In the genomic region with DNA sequence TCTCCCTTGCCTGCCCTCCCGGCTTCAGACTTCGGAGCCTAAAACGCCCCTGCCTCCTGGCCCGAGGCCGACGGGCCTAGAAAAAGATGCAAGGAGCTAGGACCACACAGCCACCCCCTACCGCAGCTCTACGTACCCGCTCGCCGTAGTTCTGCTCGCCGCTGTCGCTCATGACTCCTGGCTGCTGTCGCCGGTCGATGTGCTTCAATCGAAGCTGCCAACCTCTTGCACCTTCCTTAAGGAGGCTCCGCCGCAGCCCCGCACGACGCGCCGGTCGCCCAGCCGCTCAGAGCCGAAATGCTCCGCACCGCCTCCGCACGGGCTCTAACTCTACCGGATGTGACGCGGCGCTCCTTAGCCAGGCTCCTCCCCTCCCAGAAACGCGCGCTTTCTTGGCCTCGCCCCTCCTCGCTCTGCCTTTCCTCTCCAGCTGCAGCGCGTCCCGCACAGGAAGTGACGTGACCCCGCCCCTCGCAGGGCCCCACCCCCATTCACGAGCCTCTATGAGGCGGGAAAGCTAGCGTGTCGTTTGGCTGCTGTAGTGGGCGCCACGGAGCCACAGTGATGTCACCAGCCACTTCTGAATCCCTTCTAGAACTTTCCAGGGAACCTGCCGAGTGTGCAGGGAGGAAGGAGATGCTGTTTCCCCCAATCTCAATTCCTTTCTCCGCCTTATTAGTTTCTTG, we compare ENCODE assay signal across 1 cellular context.
TF ChIP-seq lines count a peak whose summit lies in the region.

A gene (minus strand): TSS at position 326 of the 686 bp plus-strand sequence. CDS start 154 bp downstream, at position 172.

TF ChIP-seq in HEK293, 187 proteins besides CTCF, POLR2A, EP300 and RAD21 (continued from another document and continues in another):
- TF ChIP-seq ZNF596 (tag by site-specific recombination; IDR thresholded peaks at IDR 0.05) = no peak
- TF ChIP-seq, protein P1, sequence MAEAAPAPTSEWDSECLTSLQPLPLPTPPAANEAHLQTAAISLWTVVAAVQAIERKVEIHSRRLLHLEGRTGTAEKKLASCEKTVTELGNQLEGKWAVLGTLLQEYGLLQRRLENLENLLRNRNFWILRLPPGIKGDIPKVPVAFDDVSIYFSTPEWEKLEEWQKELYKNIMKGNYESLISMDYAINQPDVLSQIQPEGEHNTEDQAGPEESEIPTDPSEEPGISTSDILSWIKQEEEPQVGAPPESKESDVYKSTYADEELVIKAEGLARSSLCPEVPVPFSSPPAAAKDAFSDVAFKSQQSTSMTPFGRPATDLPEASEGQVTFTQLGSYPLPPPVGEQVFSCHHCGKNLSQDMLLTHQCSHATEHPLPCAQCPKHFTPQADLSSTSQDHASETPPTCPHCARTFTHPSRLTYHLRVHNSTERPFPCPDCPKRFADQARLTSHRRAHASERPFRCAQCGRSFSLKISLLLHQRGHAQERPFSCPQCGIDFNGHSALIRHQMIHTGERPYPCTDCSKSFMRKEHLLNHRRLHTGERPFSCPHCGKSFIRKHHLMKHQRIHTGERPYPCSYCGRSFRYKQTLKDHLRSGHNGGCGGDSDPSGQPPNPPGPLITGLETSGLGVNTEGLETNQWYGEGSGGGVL (tag by site-specific recombination; IDR thresholded peaks at IDR 0.05) = no peak
- no peak for TF ChIP-seq SCRT2 (tag by site-specific recombination; IDR thresholded peaks at IDR 0.05)
- peak; percentile 89 for TF ChIP-seq KLF9 (tag by site-specific recombination; IDR thresholded peaks at IDR 0.05; ENCODE audit: low read depth)
- TF ChIP-seq, protein P2, sequence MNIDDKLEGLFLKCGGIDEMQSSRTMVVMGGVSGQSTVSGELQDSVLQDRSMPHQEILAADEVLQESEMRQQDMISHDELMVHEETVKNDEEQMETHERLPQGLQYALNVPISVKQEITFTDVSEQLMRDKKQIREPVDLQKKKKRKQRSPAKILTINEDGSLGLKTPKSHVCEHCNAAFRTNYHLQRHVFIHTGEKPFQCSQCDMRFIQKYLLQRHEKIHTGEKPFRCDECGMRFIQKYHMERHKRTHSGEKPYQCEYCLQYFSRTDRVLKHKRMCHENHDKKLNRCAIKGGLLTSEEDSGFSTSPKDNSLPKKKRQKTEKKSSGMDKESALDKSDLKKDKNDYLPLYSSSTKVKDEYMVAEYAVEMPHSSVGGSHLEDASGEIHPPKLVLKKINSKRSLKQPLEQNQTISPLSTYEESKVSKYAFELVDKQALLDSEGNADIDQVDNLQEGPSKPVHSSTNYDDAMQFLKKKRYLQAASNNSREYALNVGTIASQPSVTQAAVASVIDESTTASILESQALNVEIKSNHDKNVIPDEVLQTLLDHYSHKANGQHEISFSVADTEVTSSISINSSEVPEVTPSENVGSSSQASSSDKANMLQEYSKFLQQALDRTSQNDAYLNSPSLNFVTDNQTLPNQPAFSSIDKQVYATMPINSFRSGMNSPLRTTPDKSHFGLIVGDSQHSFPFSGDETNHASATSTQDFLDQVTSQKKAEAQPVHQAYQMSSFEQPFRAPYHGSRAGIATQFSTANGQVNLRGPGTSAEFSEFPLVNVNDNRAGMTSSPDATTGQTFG (tag by site-specific recombination; IDR thresholded peaks at IDR 0.05; ENCODE audit: borderline replicate concordance) = no peak
- TF ChIP-seq, protein P3, sequence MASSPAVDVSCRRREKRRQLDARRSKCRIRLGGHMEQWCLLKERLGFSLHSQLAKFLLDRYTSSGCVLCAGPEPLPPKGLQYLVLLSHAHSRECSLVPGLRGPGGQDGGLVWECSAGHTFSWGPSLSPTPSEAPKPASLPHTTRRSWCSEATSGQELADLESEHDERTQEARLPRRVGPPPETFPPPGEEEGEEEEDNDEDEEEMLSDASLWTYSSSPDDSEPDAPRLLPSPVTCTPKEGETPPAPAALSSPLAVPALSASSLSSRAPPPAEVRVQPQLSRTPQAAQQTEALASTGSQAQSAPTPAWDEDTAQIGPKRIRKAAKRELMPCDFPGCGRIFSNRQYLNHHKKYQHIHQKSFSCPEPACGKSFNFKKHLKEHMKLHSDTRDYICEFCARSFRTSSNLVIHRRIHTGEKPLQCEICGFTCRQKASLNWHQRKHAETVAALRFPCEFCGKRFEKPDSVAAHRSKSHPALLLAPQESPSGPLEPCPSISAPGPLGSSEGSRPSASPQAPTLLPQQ (tag by site-specific recombination; IDR thresholded peaks at IDR 0.05) = peak; percentile 78
- TF ChIP-seq ZSCAN23 (tag by site-specific recombination; IDR thresholded peaks at IDR 0.05) = no peak
- TF ChIP-seq ZNF585B (tag by site-specific recombination; IDR thresholded peaks at IDR 0.05) = no peak
- TF ChIP-seq, protein P4, sequence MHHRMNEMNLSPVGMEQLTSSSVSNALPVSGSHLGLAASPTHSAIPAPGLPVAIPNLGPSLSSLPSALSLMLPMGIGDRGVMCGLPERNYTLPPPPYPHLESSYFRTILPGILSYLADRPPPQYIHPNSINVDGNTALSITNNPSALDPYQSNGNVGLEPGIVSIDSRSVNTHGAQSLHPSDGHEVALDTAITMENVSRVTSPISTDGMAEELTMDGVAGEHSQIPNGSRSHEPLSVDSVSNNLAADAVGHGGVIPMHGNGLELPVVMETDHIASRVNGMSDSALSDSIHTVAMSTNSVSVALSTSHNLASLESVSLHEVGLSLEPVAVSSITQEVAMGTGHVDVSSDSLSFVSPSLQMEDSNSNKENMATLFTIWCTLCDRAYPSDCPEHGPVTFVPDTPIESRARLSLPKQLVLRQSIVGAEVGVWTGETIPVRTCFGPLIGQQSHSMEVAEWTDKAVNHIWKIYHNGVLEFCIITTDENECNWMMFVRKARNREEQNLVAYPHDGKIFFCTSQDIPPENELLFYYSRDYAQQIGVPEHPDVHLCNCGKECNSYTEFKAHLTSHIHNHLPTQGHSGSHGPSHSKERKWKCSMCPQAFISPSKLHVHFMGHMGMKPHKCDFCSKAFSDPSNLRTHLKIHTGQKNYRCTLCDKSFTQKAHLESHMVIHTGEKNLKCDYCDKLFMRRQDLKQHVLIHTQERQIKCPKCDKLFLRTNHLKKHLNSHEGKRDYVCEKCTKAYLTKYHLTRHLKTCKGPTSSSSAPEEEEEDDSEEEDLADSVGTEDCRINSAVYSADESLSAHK (tag by site-specific recombination; IDR thresholded peaks at IDR 0.05) = no peak
- TF ChIP-seq ZNF501 (tag by site-specific recombination; IDR thresholded peaks at IDR 0.05) = peak; percentile 56; the same call in 1 of the 2 replicates
- TF ChIP-seq ZNF132 (tag by site-specific recombination; IDR thresholded peaks at IDR 0.05; ENCODE audit: borderline replicate concordance) = no peak
- TF ChIP-seq YY2 (tag by site-specific recombination; IDR thresholded peaks at IDR 0.05) = no peak
- TF ChIP-seq ZBTB1 (tag by site-specific recombination; IDR thresholded peaks at IDR 0.05) = peak; percentile 61; the same call in 1 of the 2 replicates
- TF ChIP-seq, protein P5, sequence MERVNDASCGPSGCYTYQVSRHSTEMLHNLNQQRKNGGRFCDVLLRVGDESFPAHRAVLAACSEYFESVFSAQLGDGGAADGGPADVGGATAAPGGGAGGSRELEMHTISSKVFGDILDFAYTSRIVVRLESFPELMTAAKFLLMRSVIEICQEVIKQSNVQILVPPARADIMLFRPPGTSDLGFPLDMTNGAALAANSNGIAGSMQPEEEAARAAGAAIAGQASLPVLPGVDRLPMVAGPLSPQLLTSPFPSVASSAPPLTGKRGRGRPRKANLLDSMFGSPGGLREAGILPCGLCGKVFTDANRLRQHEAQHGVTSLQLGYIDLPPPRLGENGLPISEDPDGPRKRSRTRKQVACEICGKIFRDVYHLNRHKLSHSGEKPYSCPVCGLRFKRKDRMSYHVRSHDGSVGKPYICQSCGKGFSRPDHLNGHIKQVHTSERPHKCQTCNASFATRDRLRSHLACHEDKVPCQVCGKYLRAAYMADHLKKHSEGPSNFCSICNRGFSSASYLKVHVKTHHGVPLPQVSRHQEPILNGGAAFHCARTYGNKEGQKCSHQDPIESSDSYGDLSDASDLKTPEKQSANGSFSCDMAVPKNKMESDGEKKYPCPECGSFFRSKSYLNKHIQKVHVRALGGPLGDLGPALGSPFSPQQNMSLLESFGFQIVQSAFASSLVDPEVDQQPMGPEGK (tag by site-specific recombination; IDR thresholded peaks at IDR 0.05) = peak; percentile 60
- peak; percentile 40 for TF ChIP-seq WT1 (tag by site-specific recombination; IDR thresholded peaks at IDR 0.05)
- no peak for TF ChIP-seq IKZF3 (tag by site-specific recombination; IDR thresholded peaks at IDR 0.05)
- TF ChIP-seq GFI1B (tag by site-specific recombination; IDR thresholded peaks at IDR 0.05) = no peak
- peak; percentile 83 for TF ChIP-seq ZNF2 (tag by site-specific recombination; IDR thresholded peaks at IDR 0.05)
- no peak for TF ChIP-seq ZNF548 (tag by site-specific recombination; IDR thresholded peaks at IDR 0.05)
- peak; percentile 7; the same call in 1 of the 2 replicates for TF ChIP-seq ZNF76 (tag by site-specific recombination; IDR thresholded peaks at IDR 0.05; ENCODE audit: borderline replicate concordance, low read depth)
- TF ChIP-seq ZNF555 (tag by site-specific recombination; conservative IDR thresholded peaks at IDR 0.05) = no peak
- TF ChIP-seq ZBTB7A (tag by site-specific recombination; IDR thresholded peaks at IDR 0.05; ENCODE audit: low read depth) = no peak
- no peak for TF ChIP-seq ZNF10 (tag by site-specific recombination; IDR thresholded peaks at IDR 0.05)
- no peak for TF ChIP-seq ZNF23 (tag by site-specific recombination; IDR thresholded peaks at IDR 0.05; ENCODE audit: borderline replicate concordance)
- TF ChIP-seq ZNF121 (tag by site-specific recombination; IDR thresholded peaks at IDR 0.05) = no peak
- TF ChIP-seq GLIS1 (tag by site-specific recombination; IDR thresholded peaks at IDR 0.05) = no peak; the same call in 1 of the 2 replicates
- TF ChIP-seq, protein P6, sequence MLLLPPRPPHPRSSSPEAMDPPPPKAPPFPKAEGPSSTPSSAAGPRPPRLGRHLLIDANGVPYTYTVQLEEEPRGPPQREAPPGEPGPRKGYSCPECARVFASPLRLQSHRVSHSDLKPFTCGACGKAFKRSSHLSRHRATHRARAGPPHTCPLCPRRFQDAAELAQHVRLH (tag by site-specific recombination; IDR thresholded peaks at IDR 0.05) = no peak
- TF ChIP-seq, protein P7, sequence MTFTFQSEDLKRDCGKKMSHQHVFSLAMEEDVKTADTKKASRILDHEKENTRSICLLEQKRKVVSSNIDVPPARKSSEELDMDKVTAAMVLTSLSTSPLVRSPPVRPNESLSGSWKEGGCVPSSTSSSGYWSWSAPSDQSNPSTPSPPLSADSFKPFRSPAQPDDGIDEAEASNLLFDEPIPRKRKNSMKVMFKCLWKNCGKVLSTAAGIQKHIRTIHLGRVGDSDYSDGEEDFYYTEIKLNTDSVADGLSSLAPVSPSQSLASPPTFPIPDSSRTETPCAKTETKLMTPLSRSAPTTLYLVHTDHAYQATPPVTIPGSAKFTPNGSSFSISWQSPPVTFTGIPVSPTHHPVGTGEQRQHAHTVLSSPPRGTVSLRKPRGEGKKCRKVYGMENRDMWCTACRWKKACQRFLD (tag by site-specific recombination; IDR thresholded peaks at IDR 0.05) = no peak
- no peak for TF ChIP-seq MZF1 (tag by site-specific recombination; IDR thresholded peaks at IDR 0.05; ENCODE audit: borderline replicate concordance)
- TF ChIP-seq OVOL3 (tag by site-specific recombination; IDR thresholded peaks at IDR 0.05) = no peak
- no peak for TF ChIP-seq ZNF433 (tag by site-specific recombination; IDR thresholded peaks at IDR 0.05; ENCODE audit: low read depth)
- TF ChIP-seq, protein P8, sequence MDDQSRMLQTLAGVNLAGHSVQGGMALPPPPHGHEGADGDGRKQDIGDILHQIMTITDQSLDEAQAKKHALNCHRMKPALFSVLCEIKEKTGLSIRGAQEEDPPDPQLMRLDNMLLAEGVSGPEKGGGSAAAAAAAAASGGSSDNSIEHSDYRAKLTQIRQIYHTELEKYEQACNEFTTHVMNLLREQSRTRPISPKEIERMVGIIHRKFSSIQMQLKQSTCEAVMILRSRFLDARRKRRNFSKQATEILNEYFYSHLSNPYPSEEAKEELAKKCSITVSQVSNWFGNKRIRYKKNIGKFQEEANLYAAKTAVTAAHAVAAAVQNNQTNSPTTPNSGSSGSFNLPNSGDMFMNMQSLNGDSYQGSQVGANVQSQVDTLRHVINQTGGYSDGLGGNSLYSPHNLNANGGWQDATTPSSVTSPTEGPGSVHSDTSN (CRISPR knock-in tag; IDR thresholded peaks at IDR 0.05) = no peak
- TF ChIP-seq SALL2 (tag by site-specific recombination; IDR thresholded peaks at IDR 0.05; ENCODE audit: borderline replicate concordance) = no peak
- TF ChIP-seq EGR2 (tag by site-specific recombination; IDR thresholded peaks at IDR 0.05; ENCODE audit: low read depth) = peak; percentile 10; the same call in 1 of the 2 replicates
- TF ChIP-seq, protein P9, sequence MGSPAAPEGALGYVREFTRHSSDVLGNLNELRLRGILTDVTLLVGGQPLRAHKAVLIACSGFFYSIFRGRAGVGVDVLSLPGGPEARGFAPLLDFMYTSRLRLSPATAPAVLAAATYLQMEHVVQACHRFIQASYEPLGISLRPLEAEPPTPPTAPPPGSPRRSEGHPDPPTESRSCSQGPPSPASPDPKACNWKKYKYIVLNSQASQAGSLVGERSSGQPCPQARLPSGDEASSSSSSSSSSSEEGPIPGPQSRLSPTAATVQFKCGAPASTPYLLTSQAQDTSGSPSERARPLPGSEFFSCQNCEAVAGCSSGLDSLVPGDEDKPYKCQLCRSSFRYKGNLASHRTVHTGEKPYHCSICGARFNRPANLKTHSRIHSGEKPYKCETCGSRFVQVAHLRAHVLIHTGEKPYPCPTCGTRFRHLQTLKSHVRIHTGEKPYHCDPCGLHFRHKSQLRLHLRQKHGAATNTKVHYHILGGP (tag by site-specific recombination; IDR thresholded peaks at IDR 0.05) = no peak
- TF ChIP-seq, protein P10, sequence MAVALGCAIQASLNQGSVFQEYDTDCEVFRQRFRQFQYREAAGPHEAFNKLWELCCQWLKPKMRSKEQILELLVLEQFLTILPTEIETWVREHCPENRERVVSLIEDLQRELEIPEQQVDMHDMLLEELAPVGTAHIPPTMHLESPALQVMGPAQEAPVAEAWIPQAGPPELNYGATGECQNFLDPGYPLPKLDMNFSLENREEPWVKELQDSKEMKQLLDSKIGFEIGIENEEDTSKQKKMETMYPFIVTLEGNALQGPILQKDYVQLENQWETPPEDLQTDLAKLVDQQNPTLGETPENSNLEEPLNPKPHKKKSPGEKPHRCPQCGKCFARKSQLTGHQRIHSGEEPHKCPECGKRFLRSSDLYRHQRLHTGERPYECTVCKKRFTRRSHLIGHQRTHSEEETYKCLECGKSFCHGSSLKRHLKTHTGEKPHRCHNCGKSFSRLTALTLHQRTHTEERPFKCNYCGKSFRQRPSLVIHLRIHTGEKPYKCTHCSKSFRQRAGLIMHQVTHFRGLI (tag by site-specific recombination; IDR thresholded peaks at IDR 0.05) = no peak
- no peak for TF ChIP-seq ZNF202 (tag by site-specific recombination; IDR thresholded peaks at IDR 0.05; ENCODE audit: borderline replicate concordance)
- TF ChIP-seq ZSCAN30 (tag by site-specific recombination; IDR thresholded peaks at IDR 0.05) = peak; percentile 39
- TF ChIP-seq PRDM1 (tag by site-specific recombination; IDR thresholded peaks at IDR 0.05) = peak; percentile 43; the same call in 1 of the 2 replicates
- peak; percentile 66 for TF ChIP-seq ZBTB8A (tag by site-specific recombination; IDR thresholded peaks at IDR 0.05)
- no peak for TF ChIP-seq ZNF837 (tag by site-specific recombination; IDR thresholded peaks at IDR 0.05)
- TF ChIP-seq, protein P11, sequence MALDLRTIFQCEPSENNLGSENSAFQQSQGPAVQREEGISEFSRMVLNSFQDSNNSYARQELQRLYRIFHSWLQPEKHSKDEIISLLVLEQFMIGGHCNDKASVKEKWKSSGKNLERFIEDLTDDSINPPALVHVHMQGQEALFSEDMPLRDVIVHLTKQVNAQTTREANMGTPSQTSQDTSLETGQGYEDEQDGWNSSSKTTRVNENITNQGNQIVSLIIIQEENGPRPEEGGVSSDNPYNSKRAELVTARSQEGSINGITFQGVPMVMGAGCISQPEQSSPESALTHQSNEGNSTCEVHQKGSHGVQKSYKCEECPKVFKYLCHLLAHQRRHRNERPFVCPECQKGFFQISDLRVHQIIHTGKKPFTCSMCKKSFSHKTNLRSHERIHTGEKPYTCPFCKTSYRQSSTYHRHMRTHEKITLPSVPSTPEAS (tag by site-specific recombination; IDR thresholded peaks at IDR 0.05) = no peak
